7 cellular contexts compared by ENCODE assay signal in genomic region chr12:30694412-30694955, GRCh38. TPM values are rescaled to one million over a fixed set of nuclear protein-coding genes. Genes with fewer than 3 reads are reported as not detected.
DNase-seq lines count a peak whose midpoint lies in the region; ATAC-seq and TF ChIP-seq lines count a peak whose summit lies in the region.

No MANE protein-coding gene starts in this region.

- H3K4me3 ChIP-seq in Karpas-422 (ENCODE audit: low read length), result peak overlapping the region; percentile 91
- peak overlapping the region; percentile 92 for H3K4me3 ChIP-seq in astrocyte of the cerebellum (ENCODE audit: low read depth, low read length)
- H3K4me3 ChIP-seq in mesenchymal stem cell (ENCODE audit: insufficient read depth in 1 of 2, low read depth in 1 of 2, low read length in 2 of 2), result peak overlapping the region in 1 of 2 experiments; percentile 86

- H3K79me2 ChIP-seq in Karpas-422 (ENCODE audit: low read length), result peaks cover 61% of the 10 kb centered on the region

- H3K9ac ChIP-seq in Karpas-422 (ENCODE audit: low read length), result peak overlapping the region; percentile 90
- peak overlapping the region; percentile 91 for H3K9ac ChIP-seq in mesenchymal stem cell (ENCODE audit: low read length)

- no peak for ATAC-seq in GM19324 (IDR thresholded peaks at IDR 0.05; ENCODE audit: low FRiP score, unreplicated experiment)

- no peaks in the 10 kb centered on the region for H3K27me3 ChIP-seq in Karpas-422 (ENCODE audit: low read length)
- no peaks in the 10 kb centered on the region for H3K27me3 ChIP-seq in mesenchymal stem cell (ENCODE audit: control insufficient read depth in 1 of 2, insufficient read depth in 1 of 2, low read length in 2 of 2)

- H4K8ac ChIP-seq in mesenchymal stem cell (ENCODE audit: low read length), result no peak overlapping the region

- 15% methylated on average over 5 of the region's 9 CpGs for WGBS in mesenchymal stem cell

- no peak for TF ChIP-seq CTCF in GM13977 (IDR thresholded peaks at IDR 0.05; ENCODE audit: extremely low read depth, insufficient read depth, missing control alignments)
- TF ChIP-seq CTCF in astrocyte of the cerebellum (IDR thresholded peaks at IDR 0.05; ENCODE audit: low read depth, low read length, missing control alignments), result no peak

- H2BK120ac ChIP-seq in mesenchymal stem cell (ENCODE audit: low read depth, low read length), result no peak overlapping the region

- DNase-seq in GM13977 (ENCODE audit: low spot score) (peak; percentile 31), Karpas-422 (peak; percentile 66), astrocyte of the cerebellum (ENCODE audit: low read depth) (no peak), mesenchymal stem cell (peak; percentile 6), mucosa of gallbladder (ENCODE audit: low spot score) (no peak), NCI-H1436 treated with DMSO at 0.1 percent for 48 hours (lab: John Stamatoyannopoulos, UW) (no peak)

- H3K79me1 ChIP-seq in mesenchymal stem cell (replicated peaks; ENCODE audit: low read length, poor library complexity, severe bottlenecking), result peaks cover 9% of the 10 kb centered on the region

- H2BK12ac ChIP-seq in mesenchymal stem cell (ENCODE audit: low read length in 2 of 2), result no peak overlapping the region

- H2AFZ ChIP-seq in Karpas-422 (ENCODE audit: low read length), result no peak overlapping the region
- H2AFZ ChIP-seq in mesenchymal stem cell (ENCODE audit: low read depth, low read length), result no peak overlapping the region

- no peaks in the 10 kb centered on the region for H3K9me2 ChIP-seq in Karpas-422 (replicated peaks; ENCODE audit: insufficient read depth, low read length)

- H3K14ac ChIP-seq in mesenchymal stem cell (ENCODE audit: low read length in 2 of 2), result no peak overlapping the region

- H3K4me1 ChIP-seq in Karpas-422 (ENCODE audit: low read length) (peaks cover 31% of the 10 kb centered on the region), mesenchymal stem cell (ENCODE audit: control insufficient read depth, insufficient read depth, low read depth, low read length) (peaks cover 7% of the 10 kb centered on the region)

- H3K4me2 ChIP-seq in Karpas-422 (ENCODE audit: low read depth, low read length, poor library complexity, severe bottlenecking) (peak overlapping the region; percentile 93), mesenchymal stem cell (ENCODE audit: low read length, poor library complexity, severe bottlenecking) (peak overlapping the region; percentile 55)

- H3K27ac ChIP-seq in Karpas-422 (ENCODE audit: low read length), result peak overlapping the region; percentile 43; the same call in 1 of the 2 replicates
- no peak overlapping the region for H3K27ac ChIP-seq in mesenchymal stem cell (ENCODE audit: low read length, poor library complexity, severe bottlenecking)

- no peak overlapping the region for H4K91ac ChIP-seq in mesenchymal stem cell (ENCODE audit: low read length)

- no peak overlapping the region for H2BK5ac ChIP-seq in mesenchymal stem cell (ENCODE audit: low read depth, low read length, poor library complexity, severe bottlenecking)

- no peak overlapping the region for H2AK5ac ChIP-seq in mesenchymal stem cell (ENCODE audit: low read length, severe bottlenecking)

- H2BK15ac ChIP-seq in mesenchymal stem cell (ENCODE audit: low read depth, poor library complexity, severe bottlenecking), result no peak overlapping the region

- no peaks in the 10 kb centered on the region for H4K20me1 ChIP-seq in Karpas-422 (ENCODE audit: insufficient read depth, low read depth, low read length)

- no peak overlapping the region for H3K23ac ChIP-seq in mesenchymal stem cell (ENCODE audit: low read length in 2 of 2)

- H3K9me3 ChIP-seq in Karpas-422 (ENCODE audit: low read length) (no peaks in the 10 kb centered on the region), mesenchymal stem cell (ENCODE audit: control insufficient read depth, low read length) (no peaks in the 10 kb centered on the region)

- no peak overlapping the region for H3K18ac ChIP-seq in mesenchymal stem cell (ENCODE audit: low read depth in 1 of 2, low read length in 2 of 2)

- no peak overlapping the region for H3K4ac ChIP-seq in mesenchymal stem cell (ENCODE audit: low read depth in 1 of 2, low read length in 2 of 2)

- H3K36me3 ChIP-seq in Karpas-422 (ENCODE audit: insufficient read depth, low read length), result peaks cover 8% of the 10 kb centered on the region; the same call in 1 of the 2 replicates
- H3K36me3 ChIP-seq in mesenchymal stem cell (ENCODE audit: control insufficient read depth in 1 of 2, insufficient read depth in 2 of 2, low read depth in 1 of 2, low read length in 2 of 2), result peaks cover 0 to 5% of the 10 kb centered on the region in 2 experiments

- in situ Hi-C loops in GM13977 (cut with MboI; ENCODE audit: low pct_unique_long_range_greater_than_20kb, low sequenced_read_pairs, unreplicated experiment) (no loop called here), astrocyte of the cerebellum (cut with HindIII; ENCODE audit: low sequenced_read_pairs) (no loop called here)

RNA-seq across cellular contexts. Expression of gene IPO8, which starts 1.2 kb away (rescaled TPM):
- 30.1 and 33.6 TPM in 2 replicates for total RNA-seq in Karpas-422 (2014; rRNA removed; shearing (Covaris generic); ENCODE audit: low replicate concordance)
- polyA plus RNA-seq in mesenchymal stem cell (2013, experiment 1 of 2), result 23.3 TPM
- 23.0 TPM for polyA plus RNA-seq in mesenchymal stem cell (2013, experiment 2 of 2)
- total RNA-seq in mucosa of gallbladder, result 48.0 TPM

Comparison
In these comparisons a context has a peak if more than half of its experiments do, and no peak if none do; other contexts are left out.
1. DNase-seq: peak in GM13977 (single experiment), Karpas-422 (single experiment) and mesenchymal stem cell (single experiment); none in astrocyte of the cerebellum (single experiment), mucosa of gallbladder (single experiment) and NCI-H1436 treated with DMSO at 0.1 percent for 48 hours (single experiment).